31 cellular contexts compared by ENCODE assay signal in the genomic region with DNA sequence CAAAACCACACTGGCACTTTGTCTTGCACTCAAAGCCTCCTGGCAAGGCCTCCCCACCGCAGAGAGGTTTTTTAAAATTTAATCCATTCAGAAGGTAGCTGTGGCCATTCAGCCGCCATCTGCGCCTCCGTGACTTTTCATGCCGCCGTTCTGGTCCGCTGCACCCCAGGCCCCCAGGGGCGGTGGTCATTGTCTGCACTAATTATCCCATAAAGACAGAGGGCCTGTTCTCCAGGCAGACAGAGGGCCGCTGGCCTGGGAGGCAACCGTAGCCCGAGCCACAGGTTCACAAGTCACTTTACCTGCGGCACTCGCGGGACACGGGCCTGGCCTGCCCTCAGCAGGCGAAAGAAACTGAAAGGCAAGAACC. TPM values are rescaled to one million over a fixed set of nuclear protein-coding genes. Genes with fewer than 3 reads are reported as not detected.
DNase-seq lines count a peak whose midpoint lies in the region; ATAC-seq, FAIRE-seq and TF ChIP-seq lines count a peak whose summit lies in the region.
"Had no signal": no experiment of that assay in that cellular context is flagged by ENCODE, and none has a peak within 500 bp of the region (broad histone marks: within the 10 kb centered on the region; RNA-seq: fewer than 3 reads in every experiment).

No MANE protein-coding gene starts in this region.

- no peak for TF ChIP-seq EP300 in upper lobe of left lung (IDR thresholded peaks at IDR 0.05)

- H3K4me2 ChIP-seq in astrocyte (ENCODE audit: low read length), result no peak overlapping the region

- H3K36me3 Mint-ChIP-seq in astrocyte (ENCODE audit: low read depth, unreplicated experiment), result peaks cover 6% of the 10 kb centered on the region
- peaks cover 21% of the 10 kb centered on the region for H3K36me3 Mint-ChIP-seq in nephron (ENCODE audit: low read depth)
- H3K36me3 Mint-ChIP-seq: activated naive CD4-positive, alpha-beta T cell treated with anti-CD3 and anti-CD28 coated beads, Interleukin-2, amount 50 U/mL, for 72 hours; CD8-positive, alpha-beta memory T cell had no signal

- in situ Hi-C loops in KBM-7 (cut with MboI; ENCODE audit: low pct_unique_long_range_greater_than_20kb, low sequenced_read_pairs), result no loop called here

- H3K9me3 Mint-ChIP-seq in astrocyte (ENCODE audit: unreplicated experiment) (peaks cover 5% of the 10 kb centered on the region), nephron (peaks cover 8% of the 10 kb centered on the region)
- H3K9me3 Mint-ChIP-seq: activated naive CD4-positive, alpha-beta T cell treated with anti-CD3 and anti-CD28 coated beads, Interleukin-2, amount 50 U/mL, for 72 hours; CD8-positive, alpha-beta memory T cell; memory B cell had no signal

- no peak for TF ChIP-seq POLR2A in upper lobe of left lung (IDR thresholded peaks at IDR 0.05)

- H3K4me3 Mint-ChIP-seq in astrocyte (ENCODE audit: unreplicated experiment) (no peak overlapping the region), nephron (no peak overlapping the region)
- H3K4me3 Mint-ChIP-seq: activated CD4-positive, alpha-beta T cell treated with anti-CD3 and anti-CD28 coated beads, Interleukin-2, amount 10 ng/mL, durations not matched to agents 24 days and 14 days; activated T-helper 1 cell treated with anti-CD3 and anti-CD28 coated beads, Interleukin-12 subunit alpha, Interleukin-12 subunit beta, Interleukin-2, Interleukin-4 antibody, amounts not matched to agents 30 ng/mL and 10 ng/mL and 1 ng/mL, durations not matched to agents 14 hours and 24 hours and 36 hours; CD8-positive, alpha-beta memory T cell; memory B cell had no signal

- FAIRE-seq in astrocyte (lab: Jason Lieb, UNC), result no peak
- FAIRE-seq: GM18507 had no signal

- H3K4me1 Mint-ChIP-seq in astrocyte (ENCODE audit: low read depth, unreplicated experiment) (no peaks in the 10 kb centered on the region), nephron (peaks cover 5% of the 10 kb centered on the region)
- H3K4me1 Mint-ChIP-seq: activated CD4-positive, alpha-beta T cell treated with anti-CD3 and anti-CD28 coated beads, Interleukin-2, amount 10 ng/mL, durations not matched to agents 24 days and 14 days; CD8-positive, alpha-beta memory T cell had no signal

- 91 to 95% methylated on average over 14 of the region's 16 CpGs for WGBS in upper lobe of left lung, 2 donors

- TF ChIP-seq CTCF in astrocyte (IDR thresholded peaks at IDR 0.05; ENCODE audit: insufficient read depth, low read depth, low read length) (no peak), nephron (IDR thresholded peaks at IDR 0.05; ENCODE audit: unreplicated experiment in 3 of 3) (no peak), upper lobe of left lung (IDR thresholded peaks at IDR 0.05) (no peak)

- H3K4me1 ChIP-seq in astrocyte (ENCODE audit: insufficient read depth, low read length) (no peaks in the 10 kb centered on the region), upper lobe of left lung (no peaks in the 10 kb centered on the region)
- H3K4me1 ChIP-seq: right lobe of liver had no signal

- peaks cover 3% of the 10 kb centered on the region for H4K20me1 ChIP-seq in astrocyte (ENCODE audit: insufficient read depth, low read length)

- peaks cover 2% of the 10 kb centered on the region for H3K27me3 ChIP-seq in astrocyte (ENCODE audit: insufficient read depth, low read length)
- no peaks in the 10 kb centered on the region for H3K27me3 ChIP-seq in upper lobe of left lung
- H3K27me3 ChIP-seq: ascending aorta, dorsolateral prefrontal cortex, right lobe of liver, stomach, tibial nerve had no signal

- peaks cover 4% of the 10 kb centered on the region for H3K9me3 ChIP-seq in astrocyte (ENCODE audit: insufficient read depth, low read depth, low read length)
- H3K9me3 ChIP-seq in upper lobe of left lung, result no peaks in the 10 kb centered on the region
- H3K9me3 ChIP-seq: ascending aorta, right lobe of liver, stomach, tibial nerve had no signal

- ATAC-seq in upper lobe of left lung (ENCODE audit: low FRiP score in 2 of 2), result no peak
- no peak for ATAC-seq in GM19023 (IDR thresholded peaks at IDR 0.05; ENCODE audit: unreplicated experiment)
- ATAC-seq: activated naive CD4-positive, alpha-beta T cell treated with anti-CD3 and anti-CD28 coated beads, Interleukin-2, amount 50 U/mL, for 72 hours; right lobe of liver; SK-N-SH treated with all-trans-retinoic acid at 6 μM for 48 hours had no signal

- H3K79me2 ChIP-seq in astrocyte (ENCODE audit: insufficient read depth, low read length), result no peaks in the 10 kb centered on the region

- H3K9ac ChIP-seq in astrocyte (ENCODE audit: low read length), result no peak overlapping the region

- DNase-seq in activated effector memory CD4-positive, alpha-beta T cell treated with anti-CD3 and anti-CD28 coated beads, Interleukin-2, amount 50 U/mL, for 16 hours, result peak; percentile 46
- no peak for DNase-seq in activated effector memory CD4-positive, alpha-beta T cell treated with Interleukin-2 at 50 U/mL for 16 hours
- DNase-seq in astrocyte (ENCODE audit: low read depth) (no peak), upper lobe of left lung (peak; percentile 9 to 67), HuH-7 (ENCODE audit: low spot score) (no peak), KBM-7 (no peak)
- DNase-seq: activated CD4-positive, alpha-beta T cell treated with anti-CD3 and anti-CD28 coated beads, Interleukin-2, amount 10 ng/mL, durations not matched to agents 24 days and 14 days; AML-193; DMS53; Kasumi-1; MV-4-11; NCI-H1694 treated with DMSO at 0.1 percent for 48 hours; NCI-H774; occipital lobe; stimulated activated CD4-positive, alpha-beta T cell treated with anti-CD3 and anti-CD28 coated beads, Interleukin-15, amount 100 ng/mL, for 24 hours; stomach had no signal

- peaks cover 2% of the 10 kb centered on the region for H3K27me3 Mint-ChIP-seq in astrocyte (ENCODE audit: low read depth, unreplicated experiment)
- peaks cover 3% of the 10 kb centered on the region for H3K27me3 Mint-ChIP-seq in nephron (ENCODE audit: low read depth)
- H3K27me3 Mint-ChIP-seq: activated CD4-positive, alpha-beta T cell treated with anti-CD3 and anti-CD28 coated beads, Interleukin-2, amount 10 ng/mL, durations not matched to agents 24 days and 14 days; CD8-positive, alpha-beta memory T cell; memory B cell had no signal

- H3K27ac ChIP-seq in astrocyte (ENCODE audit: low read depth, low read length) (no peak overlapping the region), upper lobe of left lung (no peak overlapping the region)
- H3K27ac ChIP-seq: ascending aorta, dorsolateral prefrontal cortex, right lobe of liver, RWPE1, stomach, tibial nerve had no signal

- H3K4me3 ChIP-seq in astrocyte (ENCODE audit: insufficient read depth, low read depth, low read length) (no peak overlapping the region), upper lobe of left lung (no peak overlapping the region)
- H3K4me3 ChIP-seq: ascending aorta, dorsolateral prefrontal cortex, right lobe of liver, stomach, tibial nerve had no signal

- peak overlapping the region; percentile 77 for H3K27ac Mint-ChIP-seq in astrocyte (ENCODE audit: unreplicated experiment)
- H3K27ac Mint-ChIP-seq in nephron, result peak overlapping the region in 2 of 3 experiments; percentile 63 to 89
- H3K27ac Mint-ChIP-seq: activated CD4-positive, alpha-beta T cell treated with anti-CD3 and anti-CD28 coated beads, Interleukin-2, amount 10 ng/mL, durations not matched to agents 24 days and 14 days; activated naive CD4-positive, alpha-beta T cell treated with anti-CD3 and anti-CD28 coated beads, Interleukin-2, amount 50 U/mL, for 72 hours; activated T-helper 1 cell treated with anti-CD3 and anti-CD28 coated beads, Interleukin-12 subunit alpha, Interleukin-12 subunit beta, Interleukin-2, Interleukin-4 antibody, amounts not matched to agents 30 ng/mL and 10 ng/mL and 1 ng/mL, durations not matched to agents 14 hours and 24 hours and 36 hours; CD8-positive, alpha-beta memory T cell; memory B cell had no signal

- H3K36me3 ChIP-seq in astrocyte (ENCODE audit: insufficient read depth, low read length) (peaks cover 2% of the 10 kb centered on the region), upper lobe of left lung (peaks cover 0 to 19% (median 9%) of the 10 kb centered on the region in 4 donors)
- H3K36me3 ChIP-seq: right lobe of liver had no signal

- no peak overlapping the region for H2AFZ ChIP-seq in astrocyte (ENCODE audit: low read depth, low read length)

RNA-seq across cellular contexts. Expression of gene EXD3, which starts 49.4 kb away (rescaled TPM):
- total RNA-seq in astrocyte, result 8.5 and 9.4 TPM in 2 replicates
- 100 to 1,000 TPM in 1 of 6 donors, 10 to 100 TPM in 5; 12.3 to 118 (median 24.8) TPM for total RNA-seq in upper lobe of left lung

RNA-seq across cellular contexts. Expression of gene NOXA1, which starts 49.6 kb away (rescaled TPM):
- 0.50 and 0.84 TPM in 2 replicates for total RNA-seq in astrocyte
- 10 to 100 TPM in 3 of 6 donors, 1 to 10 TPM in 3; 3.3 to 34.6 (median 11.7) TPM for total RNA-seq in upper lobe of left lung
- total RNA-seq: H4, HT1080 had no signal

Comparison
In these comparisons a context has a peak if more than half of its experiments do, and no peak if none do; other contexts are left out.
1. DNase-seq: peak in activated effector memory CD4-positive, alpha-beta T cell treated with anti-CD3 and anti-CD28 coated beads, Interleukin-2, amount 50 U/mL, for 16 hours (single experiment) and upper lobe of left lung (2 of 2); none in activated effector memory CD4-positive, alpha-beta T cell treated with Interleukin-2 at 50 U/mL for 16 hours (single experiment), astrocyte (single experiment), HuH-7 (single experiment) and KBM-7 (single experiment).